ENCODE assay signal across 8 cellular contexts in the genomic region with DNA sequence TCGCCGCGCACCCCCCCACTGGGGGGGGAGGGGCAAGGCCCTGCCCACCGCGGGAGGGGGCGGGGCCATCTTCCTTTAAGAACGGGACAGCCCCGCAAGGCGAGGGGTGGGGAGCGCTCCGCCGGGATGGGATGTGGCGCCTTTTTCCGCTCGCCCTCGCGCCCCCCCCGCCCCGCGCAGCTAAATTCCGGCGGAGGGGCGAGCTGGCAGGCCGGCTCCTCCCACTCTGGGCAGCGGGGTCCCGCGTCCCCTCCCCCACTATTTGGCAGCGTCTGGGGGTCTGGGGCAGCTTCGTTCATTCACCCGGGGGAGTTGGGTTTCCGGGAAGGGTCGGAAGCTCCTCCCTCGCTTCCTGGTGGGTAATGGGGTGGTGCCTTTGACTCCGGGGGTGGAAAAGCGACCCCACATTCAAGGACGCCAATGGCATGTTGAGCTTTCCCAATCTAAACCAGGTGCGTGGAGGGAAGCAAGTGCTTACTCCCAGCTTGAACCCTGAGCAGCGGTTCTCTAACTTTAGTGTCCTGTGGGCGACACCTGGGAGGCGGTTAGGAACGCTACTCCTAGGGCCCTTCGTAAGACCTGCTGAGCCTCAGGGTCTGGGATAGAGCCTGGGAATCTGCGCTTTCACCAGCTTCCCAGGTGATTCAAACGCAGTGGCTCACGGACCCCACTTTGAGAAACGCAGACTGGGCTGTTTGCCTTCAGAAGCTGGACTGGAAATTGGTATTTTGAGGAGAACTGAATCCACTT. TPM values are rescaled to one million over a fixed set of nuclear protein-coding genes. Genes with fewer than 3 reads are reported as not detected.
A peak's percentile ranks its signal among the peaks of the same experiment; 100 is the strongest.
DNase-seq lines count a peak whose midpoint lies in the region; ATAC-seq and TF ChIP-seq lines count a peak whose summit lies in the region.

No MANE protein-coding gene starts in this region.

- H3K36me3 ChIP-seq in RWPE2 (ENCODE audit: low read depth): peaks cover 14% of the 10 kb centered on the region
- H3K36me3 ChIP-seq in gastroesophageal sphincter: no peaks in the 10 kb centered on the region
- peaks cover 0 to 12% of the 10 kb centered on the region in 2 donors for H3K36me3 ChIP-seq in neuronal stem cell (replicated peaks in 1 of 2; ENCODE audit: control insufficient read depth in 2 of 2, insufficient read depth in 2 of 2, low read length in 2 of 2)
- H3K36me3 ChIP-seq in suprapubic skin: no peaks in the 10 kb centered on the region

- peak overlapping the region; percentile 56 for H2AK5ac ChIP-seq in neuronal stem cell (ENCODE audit: low read depth, low read length)

- TF ChIP-seq EP300 in gastroesophageal sphincter (IDR thresholded peaks at IDR 0.05) (no peak), suprapubic skin (IDR thresholded peaks at IDR 0.05) (no peak)

- no peak overlapping the region for H4K91ac ChIP-seq in neuronal stem cell (ENCODE audit: low read depth, low read length, poor library complexity)

- no peak overlapping the region for H2BK5ac ChIP-seq in neuronal stem cell (ENCODE audit: low read length)

- peak overlapping the region; percentile 91 for H3K27ac ChIP-seq in RWPE2 (ENCODE audit: poor library complexity, severe bottlenecking)
- H3K27ac ChIP-seq in gastroesophageal sphincter: peak overlapping the region; percentile 73 to 99 (median 98)
- H3K27ac ChIP-seq in neuronal stem cell (replicated peaks; ENCODE audit: low read length): peak overlapping the region; percentile 34
- peak overlapping the region; percentile 99 for H3K27ac ChIP-seq in suprapubic skin

- peak overlapping the region; percentile 93 for H2AFZ ChIP-seq in neuronal stem cell (ENCODE audit: low read length)

- peak overlapping the region; percentile 60 for H3K4me2 ChIP-seq in neuronal stem cell (ENCODE audit: insufficient read depth, low read length, poor library complexity, severe bottlenecking)

- H3K79me1 ChIP-seq in neuronal stem cell (ENCODE audit: low read depth, low read length): no peaks in the 10 kb centered on the region

- WGBS in gastroesophageal sphincter (ENCODE audit: low coverage in 1 of 2), 2 donors: 0% methylated on average over 9 of the region's 46 CpGs; no CpG with 5 or more reads in 1 of the 2 donors
- WGBS in neuronal stem cell (ENCODE audit: extremely low coverage in 2 of 2, insufficient read length in 2 of 2, insufficient replicate concordance in 1 of 2), 2 donors: no CpG with 5 or more reads among the region's 46 CpGs
- 0% methylated on average over 21 of the region's 46 CpGs for WGBS in suprapubic skin

- H3K23ac ChIP-seq in neuronal stem cell (ENCODE audit: low read depth, low read length, poor library complexity): no peak overlapping the region

- H3K4ac ChIP-seq in neuronal stem cell (ENCODE audit: low read length): no peak overlapping the region

- H3K9me3 ChIP-seq in RWPE2 (ENCODE audit: severe bottlenecking) (no peaks in the 10 kb centered on the region), gastroesophageal sphincter (no peaks in the 10 kb centered on the region), neuronal stem cell (replicated peaks in 1 of 2; ENCODE audit: control insufficient read depth in 2 of 2, insufficient read depth in 1 of 2, low read depth in 1 of 2, low read length in 2 of 2) (no peaks in the 10 kb centered on the region), suprapubic skin (no peaks in the 10 kb centered on the region)

- no peak overlapping the region for H4K8ac ChIP-seq in neuronal stem cell (ENCODE audit: low read depth, low read length)

- peak; percentile 24 for ATAC-seq in RWPE2 (ENCODE audit: low read depth)
- ATAC-seq in gastroesophageal sphincter: peak; percentile 64

- peak overlapping the region; percentile 82 for H3K9ac ChIP-seq in neuronal stem cell (ENCODE audit: low read depth, low read length, poor library complexity)

- H2BK120ac ChIP-seq in neuronal stem cell (ENCODE audit: low read depth, low read length): no peak overlapping the region

- DNase-seq in HT-29 (ENCODE audit: low spot score): peak; percentile 72
- peak; percentile 92 for DNase-seq in RWPE2 (ENCODE audit: low spot score)
- DNase-seq in activated gamma-delta T cell treated with anti-CD3 and anti-CD28 coated beads, Interleukin-2, amount 50 U/mL, for 16 hours (ENCODE audit: low read depth): peak; percentile 56
- DNase-seq in neuronal stem cell (ENCODE audit: low spot score): peak; percentile 81
- peak; percentile 86 to 89 for DNase-seq in suprapubic skin (ENCODE audit: low spot score in 2 of 2)
- no peak for DNase-seq in cerebellar nuclear complex (lab: John Stamatoyannopoulos, UW)

- H2BK15ac ChIP-seq in neuronal stem cell (ENCODE audit: low read length): no peak overlapping the region

- H3K4me1 ChIP-seq in RWPE2 (ENCODE audit: insufficient read depth, poor library complexity, severe bottlenecking): peaks cover 23% of the 10 kb centered on the region
- H3K4me1 ChIP-seq in gastroesophageal sphincter: peaks cover 0 to 66% (median 19%) of the 10 kb centered on the region in 3 donors
- peaks cover 0 to 9% of the 10 kb centered on the region in 2 donors for H3K4me1 ChIP-seq in neuronal stem cell (ENCODE audit: control insufficient read depth in 2 of 2, insufficient read depth in 1 of 2, low read depth in 1 of 2, low read length in 2 of 2)
- H3K4me1 ChIP-seq in suprapubic skin: peaks cover 54% of the 10 kb centered on the region

- H3K18ac ChIP-seq in neuronal stem cell (ENCODE audit: low read length): peak overlapping the region; percentile 58

- TF ChIP-seq POLR2A in gastroesophageal sphincter (IDR thresholded peaks at IDR 0.05): peak; percentile 7 to 27
- TF ChIP-seq POLR2A in suprapubic skin (IDR thresholded peaks at IDR 0.05): peak in 1 of 2 donors; percentile 42

- no peak overlapping the region for H3K14ac ChIP-seq in neuronal stem cell (ENCODE audit: low read length)

- no peak for TF ChIP-seq CTCF in GM12875 (IDR thresholded peaks at IDR 0.05; ENCODE audit: borderline replicate concordance, insufficient read depth, low read depth, low read length)
- TF ChIP-seq CTCF in RWPE2 (IDR thresholded peaks at IDR 0.05; ENCODE audit: poor library complexity, severe bottlenecking): no peak
- no peak for TF ChIP-seq CTCF in gastroesophageal sphincter (IDR thresholded peaks at IDR 0.05)
- no peak for TF ChIP-seq CTCF in suprapubic skin (IDR thresholded peaks at IDR 0.05)

- no peak overlapping the region for H2BK12ac ChIP-seq in neuronal stem cell (ENCODE audit: low read length)

- H3K27me3 ChIP-seq in RWPE2 (ENCODE audit: insufficient read depth, poor library complexity, severe bottlenecking): no peaks in the 10 kb centered on the region
- no peaks in the 10 kb centered on the region for H3K27me3 ChIP-seq in gastroesophageal sphincter
- no peaks in the 10 kb centered on the region for H3K27me3 ChIP-seq in neuronal stem cell (ENCODE audit: control insufficient read depth in 3 of 3, insufficient read depth in 3 of 3, low read depth in 1 of 3, low read length in 3 of 3)
- no peaks in the 10 kb centered on the region for H3K27me3 ChIP-seq in suprapubic skin

- peak overlapping the region; percentile 75 for H3K4me3 ChIP-seq in GM12875 (ENCODE audit: low read depth, low read length)
- peak overlapping the region; percentile 96 for H3K4me3 ChIP-seq in RWPE2 (ENCODE audit: severe bottlenecking)
- peak overlapping the region; percentile 73 to 95 for H3K4me3 ChIP-seq in gastroesophageal sphincter
- peak overlapping the region; percentile 87 to 88 for H3K4me3 ChIP-seq in neuronal stem cell (ENCODE audit: low read length in 2 of 2)
- H3K4me3 ChIP-seq in suprapubic skin: peak overlapping the region; percentile 96

RNA-seq across cellular contexts. Expression of a gene that starts 0.9 kb away (rescaled TPM):
- total RNA-seq in HT-29 (2014; rRNA removed; shearing (Covaris generic)): 74.3 and 74.9 TPM in 2 replicates
- total RNA-seq in gastroesophageal sphincter (10 to 100 TPM; 43.5 to 79.8 (median 58.4) TPM), suprapubic skin (100 to 1,000 TPM in 1 of 4 donors, 10 to 100 TPM in 3; 43.2 to 143 (median 71.8) TPM)
- polyA plus RNA-seq in neuronal stem cell (2013, experiment 1 of 2): 48.1 TPM
- 48.3 TPM for polyA plus RNA-seq in neuronal stem cell (2013, experiment 2 of 2)

Comparison
In these comparisons a context has a peak if more than half of its experiments do, and no peak if none do; other contexts are left out.
1. DNase-seq: peak in HT-29 (single experiment), RWPE2 (single experiment), activated gamma-delta T cell treated with anti-CD3 and anti-CD28 coated beads, Interleukin-2, amount 50 U/mL, for 16 hours (single experiment), neuronal stem cell (single experiment) and suprapubic skin (2 of 2); none in cerebellar nuclear complex (0 of 2).
2. H3K27ac ChIP-seq: peak in every context shown above with its lines; median percentile 99 in suprapubic skin; 98 in gastroesophageal sphincter; 91 in RWPE2; 34 in neuronal stem cell.
3. Peak in every context shown above with its lines, with median percentiles within 50 percentile points of each other: H3K4me3 ChIP-seq.